ENCODE assay signal across 22 cellular contexts in the genomic region with DNA sequence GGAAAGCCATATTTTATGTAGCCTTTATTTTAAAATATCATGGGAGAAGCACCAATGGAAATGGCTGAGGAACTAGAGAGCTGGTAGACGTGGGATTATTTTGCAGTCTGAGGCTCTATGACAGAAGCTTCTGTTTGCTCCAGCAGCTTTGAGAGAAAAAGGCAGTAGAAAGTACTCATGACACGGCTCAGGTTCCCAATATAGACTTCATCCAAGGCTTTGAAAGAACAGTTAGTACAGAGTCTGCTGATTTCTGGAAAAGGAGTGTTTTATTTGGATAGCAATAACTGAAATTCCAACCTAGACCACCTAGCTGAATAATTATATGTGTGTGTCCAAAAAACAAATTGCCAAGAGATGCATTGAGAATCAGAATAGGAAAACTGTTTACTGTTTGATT.
"Had no signal": no experiment of that assay in that cellular context is flagged by ENCODE, and none has a peak within 500 bp of the region (broad histone marks: within the 10 kb centered on the region; RNA-seq: fewer than 3 reads in every experiment).

No MANE protein-coding gene starts in this region.

- H3K9me3 ChIP-seq: pancreas, psoas muscle, right atrium auricular region, right lobe of liver, stomach, suprapubic skin, thoracic aorta, tibial artery, uterus had no signal

- H3K27me3 ChIP-seq: pancreas, right atrium auricular region, right lobe of liver, stomach, suprapubic skin, tibial artery, uterus had no signal

- ATAC-seq: naive thymus-derived CD8-positive, alpha-beta T cell; pancreas; psoas muscle; right lobe of liver; stimulated activated naive B cell treated with anti-CD40 and anti-IgM and Interleukin-4, amounts not matched to agents 10 μg/mL and 1 μg/mL and 100 μg/mL, for 72 hours; stimulated activated naive CD8-positive, alpha-beta T cell treated with anti-CD3 and anti-CD28 coated beads, Interleukin-15, Interleukin-2, amounts not matched to agents 100 U/mL and 50 U/mL, for 24 hours had no signal

- H3K27ac ChIP-seq: left ventricle myocardium inferior, pancreas, psoas muscle, right atrium auricular region, right lobe of liver, skin epidermis, stomach, suprapubic skin, thoracic aorta, tibial artery, uterus had no signal

- H3K4me3 ChIP-seq: left ventricle myocardium inferior, lung, pancreas, psoas muscle, right atrium auricular region, right lobe of liver, skin epidermis, stomach, suprapubic skin, thoracic aorta, tibial artery, uterus had no signal

- H3K36me3 ChIP-seq: left ventricle myocardium inferior, pancreas, right atrium auricular region, right lobe of liver, stomach, suprapubic skin, thoracic aorta, tibial artery, uterus had no signal

- DNase-seq: hippocampal formation; left ventricle myocardium inferior; midbrain; naive thymus-derived CD8-positive, alpha-beta T cell; nucleus accumbens; pancreas; psoas muscle; right lobe of liver; stimulated activated CD4-positive, alpha-beta T cell treated with anti-CD3 and anti-CD28 coated beads, Interleukin-12 subunit alpha, Interleukin-12 subunit beta, amount 100 ng/mL, for 4 hours; stimulated activated CD4-positive, alpha-beta T cell treated with anti-CD3 and anti-CD28 coated beads, Interleukin-15, amount 100 ng/mL, for 24 hours; stimulated activated CD4-positive, alpha-beta T cell treated with anti-CD3 and anti-CD28 coated beads, Interleukin-2, amount 100 ng/mL, for 24 hours; stimulated activated CD4-positive, alpha-beta T cell treated with anti-CD3 and anti-CD28 coated beads, Interleukin-4, amount 100 ng/mL, for 1 hour; stimulated activated naive B cell treated with anti-CD40 and anti-IgM and Interleukin-4, amounts not matched to agents 10 μg/mL and 1 μg/mL and 100 μg/mL, for 72 hours; stimulated activated naive CD8-positive, alpha-beta T cell treated with anti-CD3 and anti-CD28 coated beads, Interleukin-15, Interleukin-2, amounts not matched to agents 100 U/mL and 50 U/mL, for 24 hours; stomach; tibial artery; uterus had no signal

- H3K4me1 ChIP-seq: pancreas, psoas muscle, right lobe of liver, stomach, suprapubic skin, tibial artery, uterus had no signal
